8 cellular contexts compared by ENCODE assay signal in the genomic region with DNA sequence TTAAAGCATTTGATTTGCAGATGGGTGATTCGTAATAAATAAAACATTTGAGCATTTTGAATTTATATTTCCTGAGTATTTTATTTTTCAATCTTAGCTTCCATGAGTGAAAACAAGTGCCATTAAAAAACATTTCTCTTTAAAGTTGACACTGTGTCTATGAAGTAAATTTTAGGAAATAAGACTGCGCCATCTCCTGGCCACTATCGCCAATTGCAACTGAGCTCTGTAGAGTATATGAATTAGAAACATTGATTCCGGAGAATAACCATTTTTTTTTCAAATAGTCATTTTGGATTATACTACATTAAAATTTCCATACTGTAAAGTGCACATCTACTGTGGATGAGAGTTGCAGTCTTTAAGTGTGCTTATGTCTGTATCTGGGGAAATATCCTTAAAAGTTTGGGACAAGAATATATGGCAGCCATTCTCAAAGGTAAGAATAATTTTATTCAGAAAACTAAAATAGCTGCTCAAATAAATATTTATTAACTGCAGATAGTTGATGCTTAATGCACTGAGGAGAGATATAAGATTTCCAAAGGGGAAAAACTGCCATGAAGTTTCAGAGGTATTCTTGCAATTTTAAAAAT. TPM values are rescaled to one million over a fixed set of nuclear protein-coding genes. Genes with fewer than 3 reads are reported as not detected.
A peak's percentile ranks its signal among the peaks of the same experiment; 100 is the strongest.
DNase-seq lines count a peak whose midpoint lies in the region; ATAC-seq and TF ChIP-seq lines count a peak whose summit lies in the region.

No MANE protein-coding gene starts in this region.

- no peak overlapping the region for H3K4me3 Mint-ChIP-seq in CD14-positive monocyte
- no peak overlapping the region for H3K4me3 Mint-ChIP-seq in WTC11

- no peak for DNase-seq in CD14-positive monocyte (ENCODE audit: low spot score)
- peak; percentile 39 for DNase-seq in WTC11 (ENCODE audit: low spot score)
- DNase-seq in fibroblast of gingiva (ENCODE audit: low read depth), result peak; percentile 1
- DNase-seq in posterior vena cava (ENCODE audit: low spot score), result peak; percentile 79
- DNase-seq in NCI-H1436 treated with DMSO at 0.1 percent for 48 hours (lab: John Stamatoyannopoulos, UW), result no peak
- no peak for DNase-seq in G401 (ENCODE audit: low spot score)

- intact Hi-C loops in CD14-positive monocyte (cut with micrococcal nuclease), result loop anchor here (5.0 to 10.0 kb wide), 2 partner anchors 208 to 640 kb away; no protein-coding TSS in a partner anchor
- intact Hi-C loops in posterior vena cava (cut with DNase I), result no loop called here

- H3K27ac Mint-ChIP-seq in CD14-positive monocyte, result no peak overlapping the region
- no peak overlapping the region for H3K27ac Mint-ChIP-seq in WTC11

- H3K4me1 Mint-ChIP-seq in CD14-positive monocyte (peaks cover 3% of the 10 kb centered on the region), WTC11 (peaks cover 14% of the 10 kb centered on the region)

- in situ Hi-C loops in G401 (cut with HindIII; ENCODE audit: low sequenced_read_pairs), result no loop called here

- TF ChIP-seq CTCF in CD14-positive monocyte (IDR thresholded peaks at IDR 0.05) (peak; percentile 85), LNCAP (IDR thresholded peaks at IDR 0.05) (peak; percentile 93), WTC11 (IDR thresholded peaks at IDR 0.05) (peak; percentile 68; the same call in 1 of the 2 replicates)

- H3K27me3 Mint-ChIP-seq in CD14-positive monocyte (ENCODE audit: low read depth in 3 of 3) (peaks cover 19 to 23% (median 20%) of the 10 kb centered on the region in 3 donors), WTC11 (ENCODE audit: low read depth) (no peaks in the 10 kb centered on the region)

- ATAC-seq in GM19395 (IDR thresholded peaks at IDR 0.05; ENCODE audit: unreplicated experiment), result peak; percentile 71
- ATAC-seq in WTC11, result peak; percentile 29; the same call in 1 of the 2 replicates

- H3K36me3 Mint-ChIP-seq in CD14-positive monocyte (no peaks in the 10 kb centered on the region), WTC11 (no peaks in the 10 kb centered on the region)

- POLR2A ChIA-PET in WTC11 (lab: Charles Lee), result no interaction called here

- CTCF ChIA-PET in WTC11 (lab: Charles Lee), result interaction anchor here (0.6 to 3.0 kb wide), 22 partner anchors 11 to 426 kb away, joined by 3 to 95 read pairs (median 4); no protein-coding TSS in a partner anchor

- H3K9me3 Mint-ChIP-seq in CD14-positive monocyte (peaks cover 0 to 3% (median 0%) of the 10 kb centered on the region in 7 donors), WTC11 (no peaks in the 10 kb centered on the region)

TF ChIP-seq in WTC11, 78 proteins besides CTCF, POLR2A, EP300 and RAD21:
- TF ChIP-seq, protein P1, sequence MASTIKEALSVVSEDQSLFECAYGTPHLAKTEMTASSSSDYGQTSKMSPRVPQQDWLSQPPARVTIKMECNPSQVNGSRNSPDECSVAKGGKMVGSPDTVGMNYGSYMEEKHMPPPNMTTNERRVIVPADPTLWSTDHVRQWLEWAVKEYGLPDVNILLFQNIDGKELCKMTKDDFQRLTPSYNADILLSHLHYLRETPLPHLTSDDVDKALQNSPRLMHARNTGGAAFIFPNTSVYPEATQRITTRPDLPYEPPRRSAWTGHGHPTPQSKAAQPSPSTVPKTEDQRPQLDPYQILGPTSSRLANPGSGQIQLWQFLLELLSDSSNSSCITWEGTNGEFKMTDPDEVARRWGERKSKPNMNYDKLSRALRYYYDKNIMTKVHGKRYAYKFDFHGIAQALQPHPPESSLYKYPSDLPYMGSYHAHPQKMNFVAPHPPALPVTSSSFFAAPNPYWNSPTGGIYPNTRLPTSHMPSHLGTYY (CRISPR knock-in tag; IDR thresholded peaks at IDR 0.05), result no peak
- TF ChIP-seq ZNF219 (CRISPR knock-in tag; IDR thresholded peaks at IDR 0.05; ENCODE audit: borderline replicate concordance) (no peak), ZNF396 (CRISPR knock-in tag; IDR thresholded peaks at IDR 0.05; ENCODE audit: borderline replicate concordance) (no peak)
- TF ChIP-seq, protein P2, sequence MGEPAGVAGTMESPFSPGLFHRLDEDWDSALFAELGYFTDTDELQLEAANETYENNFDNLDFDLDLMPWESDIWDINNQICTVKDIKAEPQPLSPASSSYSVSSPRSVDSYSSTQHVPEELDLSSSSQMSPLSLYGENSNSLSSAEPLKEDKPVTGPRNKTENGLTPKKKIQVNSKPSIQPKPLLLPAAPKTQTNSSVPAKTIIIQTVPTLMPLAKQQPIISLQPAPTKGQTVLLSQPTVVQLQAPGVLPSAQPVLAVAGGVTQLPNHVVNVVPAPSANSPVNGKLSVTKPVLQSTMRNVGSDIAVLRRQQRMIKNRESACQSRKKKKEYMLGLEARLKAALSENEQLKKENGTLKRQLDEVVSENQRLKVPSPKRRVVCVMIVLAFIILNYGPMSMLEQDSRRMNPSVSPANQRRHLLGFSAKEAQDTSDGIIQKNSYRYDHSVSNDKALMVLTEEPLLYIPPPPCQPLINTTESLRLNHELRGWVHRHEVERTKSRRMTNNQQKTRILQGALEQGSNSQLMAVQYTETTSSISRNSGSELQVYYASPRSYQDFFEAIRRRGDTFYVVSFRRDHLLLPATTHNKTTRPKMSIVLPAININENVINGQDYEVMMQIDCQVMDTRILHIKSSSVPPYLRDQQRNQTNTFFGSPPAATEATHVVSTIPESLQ (CRISPR knock-in tag; IDR thresholded peaks at IDR 0.05), result no peak

RNA-seq across cellular contexts. Expression of a gene that starts 5.9 kb away (rescaled TPM):
- not detected for polyA plus RNA-seq in CD14-positive monocyte
- 2.4 to 2.8 TPM (median 2.6 TPM) in 3 replicates for total RNA-seq in WTC11 (2021)
- under 1 TPM; 0.09 to 0.24 TPM for total RNA-seq in posterior vena cava
- total RNA-seq in G401 (2014; rRNA removed; shearing (Covaris generic)), result not detected in 2 replicates

Comparison
In these comparisons a context has a peak if more than half of its experiments do, and no peak if none do; other contexts are left out.
1. DNase-seq: peak in WTC11 (single experiment), fibroblast of gingiva (single experiment) and posterior vena cava (single experiment); none in CD14-positive monocyte (single experiment), NCI-H1436 treated with DMSO at 0.1 percent for 48 hours (single experiment) and G401 (single experiment).
2. intact Hi-C loops: an anchor here in CD14-positive monocyte (5.0 to 10.0 kb wide); none called in posterior vena cava.
3. Peak in every context shown above with its lines, with median percentiles within 50 percentile points of each other: CTCF ChIP-seq.